In the genomic region with DNA sequence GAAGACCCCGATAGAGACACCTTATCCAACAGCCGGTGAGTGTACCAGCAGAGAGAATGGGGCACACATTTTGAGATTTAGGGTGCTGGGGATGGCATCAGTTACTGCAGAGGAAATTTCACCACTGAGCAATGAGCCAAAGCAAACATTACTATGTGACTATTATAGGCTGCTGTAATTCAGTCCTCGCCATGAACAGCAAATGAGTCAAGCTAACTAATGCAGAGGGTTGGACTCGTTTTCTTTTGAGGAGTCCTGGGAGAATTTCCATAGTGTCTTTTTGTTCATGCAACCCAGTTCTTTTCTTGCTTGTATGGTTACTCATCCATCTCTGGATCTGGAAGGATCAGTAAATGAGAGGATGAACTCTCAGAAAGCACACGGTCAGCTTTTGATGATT, we compare ENCODE assay signal across 18 cellular contexts.
DNase-seq lines count a peak whose midpoint lies in the region; ATAC-seq, FAIRE-seq and TF ChIP-seq lines count a peak whose summit lies in the region.
"Had no signal": no experiment of that assay in that cellular context is flagged by ENCODE, and none has a peak within 500 bp of the region (broad histone marks: within the 10 kb centered on the region; RNA-seq: fewer than 3 reads in every experiment).

No MANE protein-coding gene starts in this region.

- DNase-seq in AG10803 (ENCODE audit: low read depth), result peak; percentile 72
- peak; percentile 30 for DNase-seq in NCI-H1436 (lab: John Stamatoyannopoulos, UW)
- peak; percentile 60 for DNase-seq in bronchial epithelial cell (ENCODE audit: low read depth)
- DNase-seq in kidney tubule cell (ENCODE audit: low spot score), result peak; percentile 19
- DNase-seq in upper lobe of left lung, result no peak
- DNase-seq in H9, result no peak
- DNase-seq: activated CD8-positive, alpha-beta memory T cell treated with anti-CD3 and anti-CD28 coated beads, Interleukin-2, amount 10 ng/mL, durations not matched to agents 7 days and 5 days; activated naive CD4-positive, alpha-beta T cell; DND-41; NK-92 treated with Interleukin-12 subunit alpha and Interleukin-12 subunit beta, amount 100 ng/mL, for 24 hours; SJCRH30 had no signal

- H2BK15ac ChIP-seq in H9 (ENCODE audit: low read depth, low read length), result no peak overlapping the region

- H2BK12ac ChIP-seq in H9 (ENCODE audit: insufficient read length, low read depth, low read length), result no peak overlapping the region

- no peak overlapping the region for H2BK120ac ChIP-seq in H9 (ENCODE audit: low read depth, low read length, poor library complexity, severe bottlenecking)

- H3K23ac ChIP-seq in H9 (ENCODE audit: insufficient read length, low read depth, low read length), result no peak overlapping the region

- H3K9me3 ChIP-seq in upper lobe of left lung (no peaks in the 10 kb centered on the region), H9 (ENCODE audit: control insufficient read depth, low read depth, low read length) (no peaks in the 10 kb centered on the region)
- H3K9me3 ChIP-seq: SJCRH30 had no signal

- no peak overlapping the region for H2BK5ac ChIP-seq in H9 (ENCODE audit: insufficient read length, low read length)

- H3K4me3 ChIP-seq in AG10803 (ENCODE audit: low read length), result no peak overlapping the region
- no peak overlapping the region for H3K4me3 ChIP-seq in bronchial epithelial cell (ENCODE audit: low read depth, low read length)
- H3K4me3 ChIP-seq in upper lobe of left lung, result no peak overlapping the region
- H3K4me3 ChIP-seq: SJCRH30 had no signal

- no peaks in the 10 kb centered on the region for H3K9me3 Mint-ChIP-seq in H9
- H3K9me3 Mint-ChIP-seq: central memory CD8-positive, alpha-beta T cell; WTC11 had no signal

- ATAC-seq in HG03025 (IDR thresholded peaks at IDR 0.05; ENCODE audit: low FRiP score, unreplicated experiment) (no peak), upper lobe of left lung (ENCODE audit: low FRiP score in 2 of 2) (no peak), HG03280 (IDR thresholded peaks at IDR 0.05; ENCODE audit: unreplicated experiment) (no peak)
- ATAC-seq: activated CD8-positive, alpha-beta memory T cell treated with anti-CD3 and anti-CD28 coated beads, Interleukin-2, amount 10 ng/mL, durations not matched to agents 7 days and 5 days; WTC11 had no signal

- H3K36me3 ChIP-seq in bronchial epithelial cell (ENCODE audit: control insufficient read depth, insufficient read depth, low read length), result no peaks in the 10 kb centered on the region
- H3K36me3 ChIP-seq in upper lobe of left lung, result no peaks in the 10 kb centered on the region
- H3K36me3 ChIP-seq: SJCRH30 had no signal

- H3K27ac ChIP-seq in upper lobe of left lung, result no peak overlapping the region
- no peak overlapping the region for H3K27ac ChIP-seq in H9 (ENCODE audit: insufficient read length, low read depth, low read length)
- H3K27ac ChIP-seq: C4-2B, parathyroid adenoma, SJCRH30 had no signal

- no peaks in the 10 kb centered on the region for H3K4me1 Mint-ChIP-seq in H9
- H3K4me1 Mint-ChIP-seq: activated CD8-positive, alpha-beta memory T cell treated with anti-CD3 and anti-CD28 coated beads, Interleukin-2, amount 10 ng/mL, durations not matched to agents 7 days and 5 days; central memory CD8-positive, alpha-beta T cell; WTC11 had no signal

- H3K27ac Mint-ChIP-seq in H9, result no peak overlapping the region
- H3K27ac Mint-ChIP-seq: activated CD8-positive, alpha-beta memory T cell treated with anti-CD3 and anti-CD28 coated beads, Interleukin-2, amount 10 ng/mL, durations not matched to agents 7 days and 5 days; WTC11 had no signal

- H2AK5ac ChIP-seq in H9 (ENCODE audit: insufficient read length, low read length), result no peak overlapping the region

- 92 to 93% methylated on average over 5 of the region's 5 CpGs for WGBS in upper lobe of left lung, 2 donors
- no CpG with 5 or more reads among the region's 5 CpGs for WGBS in H9 (ENCODE audit: extremely low coverage, insufficient read length, low lambda C conversion rate)

- FAIRE-seq in bronchial epithelial cell (lab: Jason Lieb, UNC), result peak; percentile 85
- FAIRE-seq: GM19239 had no signal

- H3K23me2 ChIP-seq in H9 (ENCODE audit: insufficient read length, low read depth, low read length, poor library complexity, severe bottlenecking), result no peaks in the 10 kb centered on the region

- no peaks in the 10 kb centered on the region for H4K20me1 ChIP-seq in H9 (ENCODE audit: control insufficient read depth, insufficient read depth, insufficient read length)

- no peak overlapping the region for H3T11ph ChIP-seq in H9 (ENCODE audit: low read length)

- H3K4me2 ChIP-seq in H9 (ENCODE audit: insufficient read depth, insufficient read length, low read length), result no peak overlapping the region

- H3K4me1 ChIP-seq in upper lobe of left lung, result no peaks in the 10 kb centered on the region
- no peaks in the 10 kb centered on the region for H3K4me1 ChIP-seq in H9 (ENCODE audit: insufficient read depth, low read length)
- H3K4me1 ChIP-seq: parathyroid adenoma, SJCRH30 had no signal

- H3K9ac ChIP-seq in H9 (ENCODE audit: extremely low read depth, insufficient read length, low read length), result no peak overlapping the region
- H3K9ac ChIP-seq: parathyroid adenoma had no signal

- no peak overlapping the region for H3K56ac ChIP-seq in H9 (ENCODE audit: insufficient read length, low read depth, low read length)

- TF ChIP-seq EP300 in upper lobe of left lung (IDR thresholded peaks at IDR 0.05), result no peak

- H3K79me2 ChIP-seq in H9 (ENCODE audit: insufficient read depth, low read length), result no peaks in the 10 kb centered on the region
- H3K79me2 ChIP-seq: parathyroid adenoma had no signal

- H2AFZ ChIP-seq in H9 (ENCODE audit: low read length), result no peak overlapping the region
- H2AFZ ChIP-seq: parathyroid adenoma had no signal

- H3K4me3 Mint-ChIP-seq in H9, result no peak overlapping the region
- H3K4me3 Mint-ChIP-seq: activated CD8-positive, alpha-beta memory T cell treated with anti-CD3 and anti-CD28 coated beads, Interleukin-2, amount 10 ng/mL, durations not matched to agents 7 days and 5 days; central memory CD8-positive, alpha-beta T cell; WTC11 had no signal

- TF ChIP-seq CTCF in AG10803 (conservative IDR thresholded peaks at IDR 0.05; ENCODE audit: low read length) (no peak), bronchial epithelial cell (IDR thresholded peaks at IDR 0.05; ENCODE audit: insufficient read depth, low read length, severe bottlenecking) (no peak), upper lobe of left lung (IDR thresholded peaks at IDR 0.05) (no peak), H9 (conservative IDR thresholded peaks at IDR 0.05) (no peak)

- no peak overlapping the region for H3K4ac ChIP-seq in H9 (ENCODE audit: low read depth, low read length)

- no peak overlapping the region for H4K8ac ChIP-seq in H9 (replicated peaks; ENCODE audit: insufficient read length, low read depth, low read length)

- no peak overlapping the region for H3K14ac ChIP-seq in H9 (ENCODE audit: insufficient read depth, low read length)

- no peaks in the 10 kb centered on the region for H3K27me3 Mint-ChIP-seq in H9 (ENCODE audit: low read depth)
- H3K27me3 Mint-ChIP-seq: activated CD8-positive, alpha-beta memory T cell treated with anti-CD3 and anti-CD28 coated beads, Interleukin-2, amount 10 ng/mL, durations not matched to agents 7 days and 5 days; central memory CD8-positive, alpha-beta T cell had no signal

- no peak for TF ChIP-seq POLR2A in upper lobe of left lung (IDR thresholded peaks at IDR 0.05)

- no peak overlapping the region for H2BK20ac ChIP-seq in H9 (ENCODE audit: low read depth, low read length, poor library complexity, severe bottlenecking)

- H3K27me3 ChIP-seq in bronchial epithelial cell (ENCODE audit: control insufficient read depth, insufficient read depth, low read length), result no peaks in the 10 kb centered on the region
- no peaks in the 10 kb centered on the region for H3K27me3 ChIP-seq in upper lobe of left lung
- no peaks in the 10 kb centered on the region for H3K27me3 ChIP-seq in H9 (ENCODE audit: insufficient read depth, low read length)
- H3K27me3 ChIP-seq: SJCRH30 had no signal

- no peak overlapping the region for H4K91ac ChIP-seq in H9 (ENCODE audit: insufficient read length, low read depth, low read length)

- no peaks in the 10 kb centered on the region for H3K79me1 ChIP-seq in H9 (ENCODE audit: insufficient read depth, low read depth, low read length, poor library complexity, severe bottlenecking)

- no peaks in the 10 kb centered on the region for H3K36me3 Mint-ChIP-seq in H9 (ENCODE audit: insufficient read depth in 1 of 3, low read depth in 3 of 3)
- H3K36me3 Mint-ChIP-seq: activated CD8-positive, alpha-beta memory T cell treated with anti-CD3 and anti-CD28 coated beads, Interleukin-2, amount 10 ng/mL, durations not matched to agents 7 days and 5 days; WTC11 had no signal

- H4K5ac ChIP-seq in H9 (ENCODE audit: insufficient read length, low read depth, low read length), result no peak overlapping the region

- no peak overlapping the region for H3K18ac ChIP-seq in H9 (ENCODE audit: insufficient read length, low read depth, low read length)

Comparison
In these comparisons a context has a peak if more than half of its experiments do, and no peak if none do; other contexts are left out.
1. DNase-seq: peak in AG10803 (single experiment), NCI-H1436 (single experiment), bronchial epithelial cell (single experiment) and kidney tubule cell (single experiment); none in upper lobe of left lung (0 of 2) and H9 (single experiment).